In the genomic region with DNA sequence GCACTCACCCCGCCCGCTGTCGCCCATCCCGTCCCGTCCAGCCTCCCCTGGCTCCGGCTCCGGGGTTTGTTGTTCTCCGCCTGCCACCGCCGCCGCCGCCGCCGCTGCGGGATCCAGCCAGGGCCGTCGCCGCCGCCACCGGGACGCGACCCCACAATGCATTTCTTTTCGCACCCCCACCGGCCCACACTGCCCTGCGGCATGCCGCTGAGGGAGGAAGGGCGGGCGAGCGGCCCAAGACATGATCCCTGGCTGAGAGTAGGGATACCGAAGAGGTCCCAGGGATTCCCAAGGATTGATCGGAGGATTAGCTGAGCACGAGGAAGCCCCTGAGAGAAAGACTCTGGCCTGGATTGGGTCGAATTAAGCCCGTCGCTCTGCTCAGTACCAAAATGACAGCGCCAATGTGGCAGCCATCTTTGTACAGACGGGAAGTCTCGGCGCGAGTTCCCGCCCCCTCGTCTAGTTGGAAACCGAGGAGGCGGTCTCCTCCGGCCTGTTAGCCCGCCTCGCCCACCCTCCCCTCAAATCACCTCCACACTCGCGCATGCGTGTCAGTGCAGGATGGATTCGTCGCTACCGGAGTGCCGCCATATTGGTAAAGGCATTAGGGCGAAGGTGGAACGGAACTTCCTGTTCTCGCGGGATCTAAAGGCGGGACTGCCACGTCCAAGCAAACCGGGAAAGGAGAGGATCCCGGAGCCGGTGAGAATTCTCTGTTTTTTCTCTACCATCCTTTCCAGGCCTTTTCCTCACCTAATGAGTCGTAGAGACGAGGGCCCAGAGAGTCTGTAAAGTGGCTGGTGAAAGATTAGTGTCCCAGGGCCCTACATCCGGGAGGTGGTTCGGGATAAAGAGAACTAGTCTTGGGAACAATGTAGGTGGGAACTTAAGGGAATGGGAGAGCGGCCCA, we compare ENCODE assay signal across 8 cellular contexts. TPM values are rescaled to one million over a fixed set of nuclear protein-coding genes. Genes with fewer than 3 reads are reported as not detected.
A peak's percentile ranks its signal among the peaks of the same experiment; 100 is the strongest.
DNase-seq lines count a peak whose midpoint lies in the region; ATAC-seq, FAIRE-seq and TF ChIP-seq lines count a peak whose summit lies in the region.

A gene (minus strand): TSS at position 432 of the 913 bp plus-strand sequence. CDS start 189 bp downstream, at position 243.
A gene with protein sequence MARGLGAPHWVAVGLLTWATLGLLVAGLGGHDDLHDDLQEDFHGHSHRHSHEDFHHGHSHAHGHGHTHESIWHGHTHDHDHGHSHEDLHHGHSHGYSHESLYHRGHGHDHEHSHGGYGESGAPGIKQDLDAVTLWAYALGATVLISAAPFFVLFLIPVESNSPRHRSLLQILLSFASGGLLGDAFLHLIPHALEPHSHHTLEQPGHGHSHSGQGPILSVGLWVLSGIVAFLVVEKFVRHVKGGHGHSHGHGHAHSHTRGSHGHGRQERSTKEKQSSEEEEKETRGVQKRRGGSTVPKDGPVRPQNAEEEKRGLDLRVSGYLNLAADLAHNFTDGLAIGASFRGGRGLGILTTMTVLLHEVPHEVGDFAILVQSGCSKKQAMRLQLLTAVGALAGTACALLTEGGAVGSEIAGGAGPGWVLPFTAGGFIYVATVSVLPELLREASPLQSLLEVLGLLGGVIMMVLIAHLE (plus strand): TSS at position 634 of the 913 bp plus-strand sequence. CDS start 379 bp downstream, outside the sequence.

- peak; percentile 23 for FAIRE-seq in keratinocyte (lab: Jason Lieb, UNC)

- ATAC-seq in GM19043 (IDR thresholded peaks at IDR 0.05; ENCODE audit: low read depth, unreplicated experiment) = peak; percentile 45
- peak; percentile 48 for ATAC-seq in HG03439 (IDR thresholded peaks at IDR 0.05; ENCODE audit: unreplicated experiment)

- dilution Hi-C loops in keratinocyte (cut with MboI; ENCODE audit: extremely low pct_ligation_motif_present, low sequenced_read_pairs) = no loop called here

- peaks cover 7% of the 10 kb centered on the region for H3K9me1 ChIP-seq in keratinocyte (ENCODE audit: control insufficient read depth, extremely low read depth, insufficient read depth, low read length)

- H4K20me1 ChIP-seq in keratinocyte (ENCODE audit: control insufficient read depth, extremely low read depth, insufficient read depth, low read length) = peaks cover 3% of the 10 kb centered on the region

- H3K36me3 ChIP-seq in keratinocyte (ENCODE audit: control insufficient read depth in 2 of 2, extremely low read depth in 1 of 2, insufficient read depth in 2 of 2, low read length in 2 of 2) = peaks cover 27 to 37% of the 10 kb centered on the region in 2 experiments

- H2AFZ ChIP-seq in keratinocyte (ENCODE audit: control insufficient read depth, low read length) = peak within 1 kb of the TSS; percentile 97

- H3K79me2 ChIP-seq in keratinocyte (ENCODE audit: control insufficient read depth, insufficient read depth, low read length) = peaks cover 38% of the 10 kb centered on the region

- peak within 1 kb of the TSS; percentile 99 for H3K27ac ChIP-seq in keratinocyte (ENCODE audit: control insufficient read depth, insufficient read depth, low read length)

- H3K4me3 ChIP-seq in AG09309 (ENCODE audit: control insufficient read depth, low read depth, low read length) (peak within 1 kb of the TSS; percentile 90), keratinocyte (ENCODE audit: control insufficient read depth in 2 of 3, extremely low read depth in 1 of 3, insufficient read depth in 2 of 3, low read depth in 1 of 3, low read length in 3 of 3) (peak within 1 kb of the TSS; percentile 85 to 99 (median 88))

- no peaks in the 10 kb centered on the region for H3K9me3 ChIP-seq in keratinocyte (ENCODE audit: control insufficient read depth, low read depth, low read length)

- no peaks in the 10 kb centered on the region for H3K27me3 ChIP-seq in keratinocyte (ENCODE audit: control insufficient read depth, extremely low read depth, insufficient read depth, low read length)

- H3K9ac ChIP-seq in keratinocyte (ENCODE audit: control insufficient read depth, extremely low read depth, insufficient read depth, low read length) = peak within 1 kb of the TSS; percentile 95

- H3K4me1 ChIP-seq in keratinocyte (ENCODE audit: control insufficient read depth, extremely low read depth, insufficient read depth, low read length) = peaks cover 32% of the 10 kb centered on the region

- TF ChIP-seq CTCF in AG09309 (IDR thresholded peaks at IDR 0.05; ENCODE audit: control insufficient read depth, insufficient read depth, low read depth, low read length, missing control alignments) = no peak
- no peak for TF ChIP-seq CTCF in keratinocyte (optimal IDR thresholded peaks at IDR 0.05 in 1 of 3, IDR thresholded peaks at IDR 0.05 in 1 of 3, conservative IDR thresholded peaks at IDR 0.05 in 1 of 3; ENCODE audit: extremely low read depth in 1 of 3, insufficient read depth in 2 of 3, low read length in 3 of 3)

- H3K4me2 ChIP-seq in keratinocyte (ENCODE audit: control insufficient read depth, extremely low read depth, insufficient read depth, low read depth, low read length) = peak within 1 kb of the TSS; percentile 100

- DNase-seq in AG09309 (ENCODE audit: low read depth) = peak; percentile 96
- DNase-seq in NCI-H524 (lab: John Stamatoyannopoulos, UW) = peak; percentile 99
- peak; percentile 97 to 98 for DNase-seq in activated CD4-positive, alpha-beta T cell treated with anti-CD3 and anti-CD28 coated beads for 24 hours (ENCODE audit: low read depth in 2 of 2)
- DNase-seq in cerebellum (ENCODE audit: low spot score) = peak; percentile 97
- peak; percentile 91 for DNase-seq in keratinocyte (ENCODE audit: low read depth, low spot score)
- peak; percentile 97 to 99 (median 99) for DNase-seq in stimulated activated CD4-positive, alpha-beta T cell treated with anti-CD3 and anti-CD28 coated beads, Interleukin-12 subunit alpha, Interleukin-12 subunit beta, amount 100 ng/mL, for 48 hours (ENCODE audit: low read depth in 2 of 3, low spot score in 1 of 3)

RNA-seq across cellular contexts. Expression of the first gene that starts in this region (rescaled TPM):
- 23.2 TPM for total RNA-seq in cerebellum
- polyA plus RNA-seq in keratinocyte = 23.2 to 32.4 TPM (median 25.7 TPM) in 3 replicates
- polyA plus RNA-seq in keratinocyte (2011; ENCODE audit: low read depth) = 4.9 TPM
- 14.6 and 15.3 TPM in 2 replicates for polyA plus RNA-seq in keratinocyte (2011; cell fraction: cytosol; rRNA removed)
- 62.1 and 65.8 TPM in 2 replicates for polyA plus RNA-seq in keratinocyte (2011; cell fraction: nucleus; rRNA removed)
- polyA plus RNA-seq in keratinocyte (2012; ENCODE audit: low replicate concordance) = 22.3 and 24.5 TPM in 2 replicates
- polyA minus RNA-seq in keratinocyte = 30.8 to 33.3 TPM (median 32.9 TPM) in 3 replicates
- 16.5 TPM for polyA minus RNA-seq in keratinocyte (2011; cell fraction: cytosol; rRNA and poly(A)+ RNA removed)
- 17.1 and 19.2 TPM in 2 replicates for polyA minus RNA-seq in keratinocyte (2011; cell fraction: nucleus; rRNA and poly(A)+ RNA removed)

RNA-seq across cellular contexts. Expression of the second gene that starts in this region (rescaled TPM):
- 30.8 TPM for total RNA-seq in cerebellum
- 47.6 to 68.6 TPM (median 54.0 TPM) in 3 replicates for polyA plus RNA-seq in keratinocyte
- polyA plus RNA-seq in keratinocyte (2011; ENCODE audit: low read depth) = 23.5 TPM
- polyA plus RNA-seq in keratinocyte (2011; cell fraction: cytosol; rRNA removed) = 28.0 and 32.5 TPM in 2 replicates
- polyA plus RNA-seq in keratinocyte (2011; cell fraction: nucleus; rRNA removed) = 126 and 135 TPM in 2 replicates
- 48.9 and 98.3 TPM in 2 replicates for polyA plus RNA-seq in keratinocyte (2012; ENCODE audit: low replicate concordance)
- 36.1 to 86.7 TPM (median 50.6 TPM) in 3 replicates for polyA minus RNA-seq in keratinocyte
- 17.3 TPM for polyA minus RNA-seq in keratinocyte (2011; cell fraction: cytosol; rRNA and poly(A)+ RNA removed)
- polyA minus RNA-seq in keratinocyte (2011; cell fraction: nucleus; rRNA and poly(A)+ RNA removed) = 40.8 and 62.0 TPM in 2 replicates

Comparison
In these comparisons a context has a peak if more than half of its experiments do, and no peak if none do; other contexts are left out.
1. Peak in every context shown above with its lines: DNase-seq, ATAC-seq, H3K4me3 ChIP-seq and H3K27ac ChIP-seq.